Comparison of ENCODE assay signal across 9 cellular contexts in the genomic region with DNA sequence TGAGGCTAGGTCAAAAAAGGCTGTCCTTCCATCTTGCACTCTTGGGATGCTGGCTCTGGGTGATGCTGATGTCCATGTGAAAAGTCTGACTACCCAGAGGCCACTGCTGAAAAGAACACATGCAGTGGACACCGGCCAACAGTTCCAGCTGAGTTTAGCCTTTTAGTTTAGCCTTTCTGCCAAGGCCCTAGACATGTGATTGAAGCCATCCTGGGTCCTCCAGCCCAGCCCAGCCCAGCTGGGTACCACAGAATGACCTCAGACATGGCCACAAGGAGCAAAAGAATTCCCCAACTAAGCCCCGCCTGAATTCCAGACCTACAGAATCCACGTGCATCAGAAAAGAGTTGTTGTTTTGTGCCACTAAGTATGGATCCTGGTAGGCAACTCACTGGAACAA. TPM values are rescaled to one million over a fixed set of nuclear protein-coding genes. Genes with fewer than 3 reads are reported as not detected.
DNase-seq lines count a peak whose midpoint lies in the region; ATAC-seq and TF ChIP-seq lines count a peak whose summit lies in the region.
"Had no signal": no experiment of that assay in that cellular context is flagged by ENCODE, and none has a peak within 500 bp of the region (broad histone marks: within the 10 kb centered on the region; RNA-seq: fewer than 3 reads in every experiment).

No MANE protein-coding gene starts in this region.

- ATAC-seq in HG02981 (IDR thresholded peaks at IDR 0.05; ENCODE audit: unreplicated experiment) = no peak

- WGBS in esophagus squamous epithelium, 2 donors = 24 to 44% methylated on average over 2 to 3 of the region's 3 CpGs

- DNase-seq in AG20443 (ENCODE audit: low spot score) (peak; percentile 61), MG63 (peak; percentile 81), esophagus squamous epithelium (lab: John Stamatoyannopoulos, UW) (no peak), mucosa of gallbladder (ENCODE audit: low spot score) (peak; percentile 53), HuH-7.5 (ENCODE audit: low spot score) (no peak), NCI-H128 (lab: John Stamatoyannopoulos, UW; ENCODE audit: unreplicated experiment) (no peak)
- DNase-seq in stimulated activated CD4-positive, alpha-beta T cell treated with anti-CD3 and anti-CD28 coated beads, Interleukin-2, amount 100 ng/mL, for 48 hours = no peak
- DNase-seq: glutamatergic neuron had no signal

- H3K36me3 ChIP-seq in MG63 (peaks cover 7% of the 10 kb centered on the region), esophagus squamous epithelium (peaks cover 0 to 4% (median 0%) of the 10 kb centered on the region in 3 donors)

- no peak for TF ChIP-seq POLR2A in esophagus squamous epithelium (IDR thresholded peaks at IDR 0.05)

- peak overlapping the region in 3 of 4 donors; percentile 7 to 64 (median 31) for H3K27ac ChIP-seq in esophagus squamous epithelium

- H3K9me3 ChIP-seq in MG63 (no peaks in the 10 kb centered on the region), esophagus squamous epithelium (no peaks in the 10 kb centered on the region)

- intact Hi-C loops in esophagus squamous epithelium (cut with DNase I) = no loop called here

- no peak for TF ChIP-seq CTCF in esophagus squamous epithelium (IDR thresholded peaks at IDR 0.05)

- H3K27me3 ChIP-seq in MG63 = no peaks in the 10 kb centered on the region
- no peaks in the 10 kb centered on the region for H3K27me3 ChIP-seq in esophagus squamous epithelium

- no peak overlapping the region for H3K4me3 ChIP-seq in MG63
- H3K4me3 ChIP-seq in esophagus squamous epithelium = no peak overlapping the region

- H3K4me1 ChIP-seq in esophagus squamous epithelium = peaks cover 0 to 13% (median 3%) of the 10 kb centered on the region in 3 donors

RNA-seq across cellular contexts. Expression of gene PIGT, which starts 17.4 kb away (rescaled TPM):
- total RNA-seq in MG63 (2014; rRNA removed; shearing (Covaris generic); ENCODE audit: low replicate concordance) = 35.6 and 66.5 TPM in 2 replicates
- 10 to 100 TPM; 38.6 to 48.1 (median 44.0) TPM for total RNA-seq in esophagus squamous epithelium
- total RNA-seq in mucosa of gallbladder = 98.3 TPM

RNA-seq across cellular contexts. Expression of gene DBNDD2, which starts 25.2 kb away (rescaled TPM):
- total RNA-seq in MG63 (2014; rRNA removed; shearing (Covaris generic); ENCODE audit: low replicate concordance) = 17.6 and 25.0 TPM in 2 replicates
- total RNA-seq in esophagus squamous epithelium (10 to 100 TPM; 14.1 to 39.3 (median 32.2) TPM), mucosa of gallbladder (48.0 TPM)

RNA-seq across cellular contexts. Expression of gene WFDC2, which starts 36.2 kb away (rescaled TPM):
- total RNA-seq in MG63 (2014; rRNA removed; shearing (Covaris generic); ENCODE audit: low replicate concordance) = not detected in 2 replicates
- 10 to 100 TPM in 1 of 4 donors, under 1 TPM in 1, not detected in 2; 0.99 to 37.7 TPM for total RNA-seq in esophagus squamous epithelium
- 144 TPM for total RNA-seq in mucosa of gallbladder

RNA-seq across cellular contexts. Expression of gene TP53TG5, which starts 55.2 kb away (rescaled TPM):
- total RNA-seq in MG63 (2014; rRNA removed; shearing (Covaris generic); ENCODE audit: low replicate concordance) = not detected in 2 replicates
- not detected for total RNA-seq in esophagus squamous epithelium
- total RNA-seq in mucosa of gallbladder = not detected

Comparison
In these comparisons a context has a peak if more than half of its experiments do, and no peak if none do; other contexts are left out.
1. DNase-seq: peak in AG20443 (single experiment), MG63 (single experiment) and mucosa of gallbladder (single experiment); none in esophagus squamous epithelium (single experiment), HuH-7.5 (single experiment), stimulated activated CD4-positive, alpha-beta T cell treated with anti-CD3 and anti-CD28 coated beads, Interleukin-2, amount 100 ng/mL, for 48 hours (0 of 2) and NCI-H128 (single experiment).